Comparison of ENCODE assay signal across 19 cellular contexts in genomic region chr1:229275005-229275404, GRCh38. TPM values are rescaled to one million over a fixed set of nuclear protein-coding genes. Genes with fewer than 3 reads are reported as not detected.
DNase-seq lines count a peak whose midpoint lies in the region; TF ChIP-seq lines count a peak whose summit lies in the region.
"Had no signal": no experiment of that assay in that cellular context is flagged by ENCODE, and none has a peak within 500 bp of the region (broad histone marks: within the 10 kb centered on the region; RNA-seq: fewer than 3 reads in every experiment).

No MANE protein-coding gene starts in this region.

- no peaks in the 10 kb centered on the region for H3K9me2 ChIP-seq in Loucy (replicated peaks; ENCODE audit: low read depth, low read length)

- no peaks in the 10 kb centered on the region for H3K36me3 ChIP-seq in Loucy (ENCODE audit: insufficient read depth, low read length)
- no peaks in the 10 kb centered on the region for H3K36me3 ChIP-seq in esophagus muscularis mucosa
- H3K36me3 ChIP-seq: BLaER1 had no signal

- H3K4me1 ChIP-seq in Loucy (ENCODE audit: insufficient read depth, low read length, poor library complexity, severe bottlenecking) (peaks cover 67% of the 10 kb centered on the region), esophagus muscularis mucosa (peaks cover 42 to 92% (median 88%) of the 10 kb centered on the region in 4 donors)

- H3K9me3 ChIP-seq in Loucy (ENCODE audit: insufficient read depth, low read depth, low read length), result no peaks in the 10 kb centered on the region
- no peaks in the 10 kb centered on the region for H3K9me3 ChIP-seq in esophagus muscularis mucosa
- H3K9me3 ChIP-seq: BLaER1 had no signal

- peaks cover 1% of the 10 kb centered on the region for H3K9me3 Mint-ChIP-seq in nephron progenitor cell
- H3K9me3 Mint-ChIP-seq in activated T-helper 2 cell treated with anti-CD3 and anti-CD28 coated beads, Interferon-gamma antibody, Interleukin-2, Interleukin-4, amounts not matched to agents 10 μg/mL and 5 μg/mL and 100 μg/mL, durations not matched to agents 14 hours and 24 hours and 36 hours, result no peaks in the 10 kb centered on the region
- no peaks in the 10 kb centered on the region for H3K9me3 Mint-ChIP-seq in HFFc6
- H3K9me3 Mint-ChIP-seq: GM23338, IgD-negative memory B cell had no signal

- 98% methylated on average over 2 of the region's 2 CpGs for WGBS in esophagus muscularis mucosa

- no peak overlapping the region for H2AFZ ChIP-seq in Loucy (ENCODE audit: low read length)
- H2AFZ ChIP-seq: GM23338 had no signal

- H3F3A ChIP-seq in Loucy (ENCODE audit: low read depth), result 0 out of 2 replicates have a peak, but pooled peaks cover under 1% of the 10 kb centered on the region

- H3K27ac ChIP-seq in 22Rv1, result peak overlapping the region; percentile 91; the same call in 1 of the 2 replicates
- peak overlapping the region; percentile 85 to 97 (median 90) for H3K27ac ChIP-seq in esophagus muscularis mucosa (replicated peaks in 1 of 4)
- H3K27ac ChIP-seq: BLaER1 had no signal

- H4K20me1 ChIP-seq in Loucy (ENCODE audit: insufficient read depth, low read length, poor library complexity, severe bottlenecking), result peaks cover 70% of the 10 kb centered on the region

- H3K27me3 Mint-ChIP-seq in nephron progenitor cell (ENCODE audit: low read depth, poor library complexity), result peaks cover 9% of the 10 kb centered on the region
- H3K27me3 Mint-ChIP-seq in activated T-helper 2 cell treated with anti-CD3 and anti-CD28 coated beads, Interferon-gamma antibody, Interleukin-2, Interleukin-4, amounts not matched to agents 10 μg/mL and 5 μg/mL and 100 μg/mL, durations not matched to agents 14 hours and 24 hours and 36 hours (ENCODE audit: low read depth), result no peaks in the 10 kb centered on the region
- H3K27me3 Mint-ChIP-seq in HFFc6 (ENCODE audit: insufficient read depth), result peaks cover 2% of the 10 kb centered on the region
- H3K27me3 Mint-ChIP-seq: CD4-positive, CD25-positive, alpha-beta regulatory T cell; IgD-negative memory B cell had no signal

- TF ChIP-seq CTCF in 22Rv1 (IDR thresholded peaks at IDR 0.05), result no peak
- TF ChIP-seq CTCF in Loucy (conservative IDR thresholded peaks at IDR 0.05; ENCODE audit: low read length), result no peak
- TF ChIP-seq CTCF in esophagus muscularis mucosa (IDR thresholded peaks at IDR 0.05), result no peak
- TF ChIP-seq CTCF in nephron progenitor cell (IDR thresholded peaks at IDR 0.05), result no peak
- no peak for TF ChIP-seq CTCF in HFFc6 (IDR thresholded peaks at IDR 0.05)

- H3K4me3 ChIP-seq in Loucy (ENCODE audit: low read length, poor library complexity, severe bottlenecking) (peak overlapping the region; percentile 38), esophagus muscularis mucosa (no peak overlapping the region)
- H3K4me3 ChIP-seq: BLaER1, GM12878, GM23338 had no signal

- H3K4me3 Mint-ChIP-seq in nephron progenitor cell, result no peak overlapping the region
- no peak overlapping the region for H3K4me3 Mint-ChIP-seq in activated T-helper 2 cell treated with anti-CD3 and anti-CD28 coated beads, Interferon-gamma antibody, Interleukin-2, Interleukin-4, amounts not matched to agents 10 μg/mL and 5 μg/mL and 100 μg/mL, durations not matched to agents 14 hours and 24 hours and 36 hours (ENCODE audit: low read depth)
- no peak overlapping the region for H3K4me3 Mint-ChIP-seq in HFFc6
- H3K4me3 Mint-ChIP-seq: GM23338 had no signal

- no peak for TF ChIP-seq EP300 in esophagus muscularis mucosa (IDR thresholded peaks at IDR 0.05)

- peaks cover 86% of the 10 kb centered on the region for H3K79me2 ChIP-seq in Loucy (ENCODE audit: insufficient read depth, low read length)

- intact Hi-C loops in esophagus muscularis mucosa (cut with DNase I), result loop anchor here (5.0 kb wide), 1 partner anchor 67 kb away; the partner anchor contains the start of gene CCSAP
- intact Hi-C loops in activated T-helper 2 cell treated with anti-CD3 and anti-CD28 coated beads, Interferon-gamma antibody, Interleukin-2, Interleukin-4, amounts not matched to agents 10 μg/mL and 5 μg/mL and 100 μg/mL, durations not matched to agents 14 hours and 24 hours and 36 hours (cut with micrococcal nuclease), result no loop called here

- H3K36me3 Mint-ChIP-seq in nephron progenitor cell (ENCODE audit: low read depth) (peaks cover 17% of the 10 kb centered on the region), HFFc6 (ENCODE audit: low read depth) (0 out of 2 replicates have a peak, but pooled peaks cover 4% of the 10 kb centered on the region)
- peaks cover 11% of the 10 kb centered on the region for H3K36me3 Mint-ChIP-seq in activated T-helper 2 cell treated with anti-CD3 and anti-CD28 coated beads, Interferon-gamma antibody, Interleukin-2, Interleukin-4, amounts not matched to agents 10 μg/mL and 5 μg/mL and 100 μg/mL, durations not matched to agents 14 hours and 24 hours and 36 hours (ENCODE audit: low read depth)

- TF ChIP-seq POLR2A in esophagus muscularis mucosa (IDR thresholded peaks at IDR 0.05; ENCODE audit: low read depth), result no peak

- peaks cover 26% of the 10 kb centered on the region for H3K4me1 Mint-ChIP-seq in nephron progenitor cell
- peaks cover 23% of the 10 kb centered on the region for H3K4me1 Mint-ChIP-seq in activated T-helper 2 cell treated with anti-CD3 and anti-CD28 coated beads, Interferon-gamma antibody, Interleukin-2, Interleukin-4, amounts not matched to agents 10 μg/mL and 5 μg/mL and 100 μg/mL, durations not matched to agents 14 hours and 24 hours and 36 hours (ENCODE audit: low read depth)
- H3K4me1 Mint-ChIP-seq in HFFc6 (ENCODE audit: low read depth), result peaks cover 22% of the 10 kb centered on the region

- peak overlapping the region; percentile 92 for H3K4me2 ChIP-seq in Loucy (ENCODE audit: low read depth, low read length, poor library complexity, severe bottlenecking)
- H3K4me2 ChIP-seq: BLaER1, GM23338 had no signal

- peak; percentile 37 for DNase-seq in esophagus muscularis mucosa (ENCODE audit: extremely low spot score)
- DNase-seq in nephron progenitor cell, result no peak
- DNase-seq in ecto neural progenitor cell (ENCODE audit: low spot score), result no peak
- no peak for DNase-seq in activated T-helper 2 cell treated with anti-CD3 and anti-CD28 coated beads, Interferon-gamma antibody, Interleukin-2, Interleukin-4, amounts not matched to agents 10 μg/mL and 5 μg/mL and 100 μg/mL, durations not matched to agents 14 hours and 24 hours and 36 hours (ENCODE audit: low spot score)
- DNase-seq in activated CD4-positive, alpha-beta T cell treated with anti-CD3 and anti-CD28 coated beads, Interleukin-2, amount 50 U/mL, for 1 hour, result no peak
- DNase-seq in HFFc6, result no peak
- DNase-seq: 8988T; AML-193; Calu3; CD4-positive, CD25-positive, alpha-beta regulatory T cell; DMS 273 treated with DMSO at 0.1 percent for 48 hours; DMS79; H7 had no signal

- H3K9ac ChIP-seq in Loucy (ENCODE audit: low read depth, low read length, poor library complexity, severe bottlenecking), result peak overlapping the region; percentile 89
- H3K9ac ChIP-seq: BLaER1 had no signal

- H3K27me3 ChIP-seq in Loucy (ENCODE audit: insufficient read depth, low read length, poor library complexity, severe bottlenecking), result no peaks in the 10 kb centered on the region
- H3K27me3 ChIP-seq in esophagus muscularis mucosa, result no peaks in the 10 kb centered on the region

- H3K27ac Mint-ChIP-seq in nephron progenitor cell (peak overlapping the region; percentile 47), HFFc6 (no peak overlapping the region)
- no peak overlapping the region for H3K27ac Mint-ChIP-seq in activated T-helper 2 cell treated with anti-CD3 and anti-CD28 coated beads, Interferon-gamma antibody, Interleukin-2, Interleukin-4, amounts not matched to agents 10 μg/mL and 5 μg/mL and 100 μg/mL, durations not matched to agents 14 hours and 24 hours and 36 hours
- H3K27ac Mint-ChIP-seq: CD4-positive, CD25-positive, alpha-beta regulatory T cell; GM23338; IgD-negative memory B cell had no signal

RNA-seq across cellular contexts. Expression of gene RAB4A, which starts 4.1 kb away (rescaled TPM):
- total RNA-seq in esophagus muscularis mucosa, result 100 to 1,000 TPM in 3 of 4 donors, 10 to 100 TPM in 1; 94.9 to 129 (median 108) TPM
- total RNA-seq in activated T-helper 2 cell treated with anti-CD3 and anti-CD28 coated beads, Interferon-gamma antibody, Interleukin-2, Interleukin-4, amounts not matched to agents 10 μg/mL and 5 μg/mL and 100 μg/mL, durations not matched to agents 14 hours and 24 hours and 36 hours, result 25.7 and 30.7 TPM in 2 replicates
- 10 to 100 TPM; 34.7 to 64.2 (median 41.3) TPM for total RNA-seq in HFFc6 (2021; fragmentation: NEBNext Ultra II Directional; extraction: Animal tissue kit (Norgen Biotek cat#: 25700))
